ENCODE assay signal across 9 cellular contexts in the genomic region with DNA sequence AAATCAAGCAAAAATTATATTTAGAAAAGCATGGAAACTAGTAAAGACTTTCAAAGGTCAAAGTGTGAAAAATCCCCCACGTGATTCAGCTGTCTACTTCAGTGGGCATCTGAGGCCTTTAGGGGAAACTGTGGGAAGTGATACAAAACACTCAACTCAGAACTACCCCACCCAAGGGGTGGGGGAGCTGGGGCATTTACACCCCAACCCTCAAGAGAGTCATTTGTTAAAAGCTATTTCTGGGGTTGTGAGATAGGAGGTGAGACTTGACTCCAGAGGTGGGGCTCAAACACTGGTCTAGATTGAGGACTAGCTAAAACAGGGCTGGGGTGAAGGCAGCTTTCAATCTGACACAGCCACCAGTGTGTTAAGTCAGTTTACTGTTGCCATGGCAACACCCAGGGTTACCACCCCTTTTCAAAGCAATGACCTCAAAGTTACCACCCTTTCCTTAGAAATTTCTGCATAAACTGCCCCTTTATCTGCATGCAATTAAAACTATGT.
DNase-seq lines count a peak whose midpoint lies in the region; ATAC-seq and TF ChIP-seq lines count a peak whose summit lies in the region.
"Had no signal": no experiment of that assay in that cellular context is flagged by ENCODE, and none has a peak within 500 bp of the region (broad histone marks: within the 10 kb centered on the region; RNA-seq: fewer than 3 reads in every experiment).

No MANE protein-coding gene starts in this region.

- no peak for TF ChIP-seq POLR2A in NB4 (IDR thresholded peaks at IDR 0.05; ENCODE audit: extremely low read depth, insufficient read length)

- no peak overlapping the region for H3K4me3 ChIP-seq in NB4 (ENCODE audit: low read depth, low read length)

- DNase-seq in NB4 (ENCODE audit: low read depth) (peak; percentile 49), fibroblast of gingiva (ENCODE audit: low read depth) (peak; percentile 36), HuH-7 (ENCODE audit: low spot score) (no peak), HK-2 (ENCODE audit: unreplicated experiment) (no peak), 8988T (no peak)
- DNase-seq: WERI-Rb-1 had no signal

- ATAC-seq in GM18502 (IDR thresholded peaks at IDR 0.05; ENCODE audit: poor library complexity, unreplicated experiment) (peak; percentile 67), GM21619 (IDR thresholded peaks at IDR 0.05; ENCODE audit: unreplicated experiment) (peak; percentile 72), HG03135 (IDR thresholded peaks at IDR 0.05; ENCODE audit: unreplicated experiment) (no peak)

- no peak for TF ChIP-seq CTCF in NB4 (IDR thresholded peaks at IDR 0.05; ENCODE audit: low read depth, low read length)

Comparison
In these comparisons a context has a peak if more than half of its experiments do, and no peak if none do; other contexts are left out.
1. DNase-seq: peak in NB4 (single experiment) and fibroblast of gingiva (single experiment); none in HuH-7 (single experiment), HK-2 (single experiment) and 8988T (single experiment).